Comparison of ENCODE assay signal across 21 cellular contexts in genomic region chr11:2931771-2932738, GRCh38. TPM values are rescaled to one million over a fixed set of nuclear protein-coding genes. Genes with fewer than 3 reads are reported as not detected.
A peak's percentile ranks its signal among the peaks of the same experiment; 100 is the strongest.
DNase-seq lines count a peak whose midpoint lies in the region; FAIRE-seq and TF ChIP-seq lines count a peak whose summit lies in the region.
"Had no signal": no experiment of that assay in that cellular context is flagged by ENCODE, and none has a peak within 500 bp of the region (broad histone marks: within the 10 kb centered on the region; RNA-seq: fewer than 3 reads in every experiment).

No MANE protein-coding gene starts in this region.

- H3K9me3 ChIP-seq in mammary epithelial cell (replicated peaks; ENCODE audit: insufficient read depth, low read length) (no peaks in the 10 kb centered on the region), osteoblast (ENCODE audit: low read depth, low read length) (no peaks in the 10 kb centered on the region)
- H3K9me3 ChIP-seq: Caco-2 had no signal

- no peak for TF ChIP-seq CTCF in GM20000 (IDR thresholded peaks at IDR 0.05; ENCODE audit: extremely low read depth, missing control alignments)
- no peak for TF ChIP-seq CTCF in mammary epithelial cell (conservative IDR thresholded peaks at IDR 0.05 in 1 of 2, IDR thresholded peaks at IDR 0.05 in 1 of 2; ENCODE audit: extremely low read depth in 1 of 2, insufficient read depth in 1 of 2, low read depth in 1 of 2, low read length in 2 of 2)
- no peak for TF ChIP-seq CTCF in osteoblast (IDR thresholded peaks at IDR 0.05; ENCODE audit: extremely low read depth, low read depth, low read length)

- no peak for DNase-seq in T-helper 1 cell
- peak; percentile 13 for DNase-seq in GM20000 (ENCODE audit: low spot score)
- peak; percentile 22 for DNase-seq in mammary epithelial cell
- peak; percentile 75 for DNase-seq in osteoblast (ENCODE audit: insufficient read length, low spot score, missing footprints)
- DNase-seq in DMS79 (lab: John Stamatoyannopoulos, UW): no peak
- no peak for DNase-seq in HTR-8/SVneo (ENCODE audit: insufficient read length, low spot score)
- no peak for DNase-seq in LoVo (ENCODE audit: low spot score)
- DNase-seq: activated CD4-positive, alpha-beta T cell treated with anti-CD3 and anti-CD28 coated beads, Interleukin-2, amount 10 ng/mL, durations not matched to agents 24 days and 14 days; anterior cingulate cortex; GDM1; head of caudate nucleus; islet precursor cell; MM.1S; NCI-H774; substantia nigra had no signal

- WGBS in mammary epithelial cell (ENCODE audit: low coverage, missing lambda C conversion rate): 70% methylated on average over 6 of the region's 13 CpGs

- H4K20me1 ChIP-seq in mammary epithelial cell (ENCODE audit: insufficient read depth, low read length): no peaks in the 10 kb centered on the region
- H4K20me1 ChIP-seq in osteoblast (ENCODE audit: insufficient read depth, low read length): peaks cover 6% of the 10 kb centered on the region

- peak overlapping the region; percentile 92 for H3K27ac ChIP-seq in mammary epithelial cell (ENCODE audit: insufficient read depth, low read depth, low read length)
- H3K27ac ChIP-seq in osteoblast (ENCODE audit: low read depth, low read length): peak overlapping the region; percentile 75

- peaks cover 24% of the 10 kb centered on the region for H3K27me3 Mint-ChIP-seq in T-helper 1 cell treated with Interleukin-12 subunit alpha and Interleukin-12 subunit beta and Interleukin-4 antibody, amounts not matched to agents 30 μg/mL and 1 μg/mL, for 36 hours (ENCODE audit: low read depth)

- peak overlapping the region; percentile 26 for H3K27ac Mint-ChIP-seq in T-helper 1 cell treated with Interleukin-12 subunit alpha and Interleukin-12 subunit beta and Interleukin-4 antibody, amounts not matched to agents 30 μg/mL and 1 μg/mL, for 36 hours
- H3K27ac Mint-ChIP-seq: activated CD4-positive, alpha-beta T cell treated with anti-CD3 and anti-CD28 coated beads, Interleukin-2, amount 10 ng/mL, durations not matched to agents 24 days and 14 days; progenitor cell of endocrine pancreas had no signal

- CTCF ChIA-PET in mammary epithelial cell (lab: Charles Lee; ENCODE audit: low non-redundant PET): no interaction called here

- H3K36me3 Mint-ChIP-seq in T-helper 1 cell treated with Interleukin-12 subunit alpha and Interleukin-12 subunit beta and Interleukin-4 antibody, amounts not matched to agents 30 μg/mL and 1 μg/mL, for 36 hours (ENCODE audit: low read depth): peaks cover 2% of the 10 kb centered on the region

- H3K4me1 ChIP-seq in mammary epithelial cell (ENCODE audit: insufficient read depth, low read length): peaks cover 50% of the 10 kb centered on the region
- peaks cover 27% of the 10 kb centered on the region for H3K4me1 ChIP-seq in osteoblast (ENCODE audit: insufficient read depth, low read length)

- dilution Hi-C loops in mammary epithelial cell (cut with HindIII; ENCODE audit: low sequenced_read_pairs): no loop called here

- H3K79me2 ChIP-seq in mammary epithelial cell (ENCODE audit: insufficient read depth, low read length): peaks cover 21% of the 10 kb centered on the region
- H3K79me2 ChIP-seq in osteoblast (ENCODE audit: insufficient read depth, low read length): peaks cover 20% of the 10 kb centered on the region

- H3K36me3 ChIP-seq in mammary epithelial cell (ENCODE audit: insufficient read depth, low read length) (peaks cover 6% of the 10 kb centered on the region), osteoblast (ENCODE audit: insufficient read depth, low read length) (no peaks in the 10 kb centered on the region)

- no peak overlapping the region for H3K9ac ChIP-seq in mammary epithelial cell (ENCODE audit: insufficient read depth, low read length)

- H3K4me1 Mint-ChIP-seq in T-helper 1 cell treated with Interleukin-12 subunit alpha and Interleukin-12 subunit beta and Interleukin-4 antibody, amounts not matched to agents 30 μg/mL and 1 μg/mL, for 36 hours (ENCODE audit: low read depth): peaks cover 17% of the 10 kb centered on the region

- H3K4me3 ChIP-seq in mammary epithelial cell (replicated peaks in 1 of 3; ENCODE audit: insufficient read depth in 1 of 3, low read depth in 2 of 3, low read length in 3 of 3) (no peak overlapping the region), osteoblast (ENCODE audit: insufficient read depth, low read length) (no peak overlapping the region)

- BruUV-seq in mammary epithelial cell (replicated peaks; lab: Mats Ljungman, UMichigan): no TSS peak

- in situ Hi-C loops in mammary epithelial cell (cut with MboI; ENCODE audit: low sequenced_read_pairs in 2 of 2): no loop called here

- intact Hi-C loops in mammary epithelial cell (cut with micrococcal nuclease): no loop called here

- H3K4me2 ChIP-seq in mammary epithelial cell (ENCODE audit: insufficient read depth, low read depth, low read length): no peak overlapping the region
- no peak overlapping the region for H3K4me2 ChIP-seq in osteoblast (ENCODE audit: insufficient read depth, low read length)

- H3K9me3 Mint-ChIP-seq in T-helper 1 cell treated with Interleukin-12 subunit alpha and Interleukin-12 subunit beta and Interleukin-4 antibody, amounts not matched to agents 30 μg/mL and 1 μg/mL, for 36 hours: peaks cover 2% of the 10 kb centered on the region
- H3K9me3 Mint-ChIP-seq: activated CD4-positive, alpha-beta T cell treated with anti-CD3 and anti-CD28 coated beads, Interleukin-2, amount 10 ng/mL, durations not matched to agents 24 days and 14 days had no signal

- no peak overlapping the region for H3K4me3 Mint-ChIP-seq in T-helper 1 cell treated with Interleukin-12 subunit alpha and Interleukin-12 subunit beta and Interleukin-4 antibody, amounts not matched to agents 30 μg/mL and 1 μg/mL, for 36 hours
- H3K4me3 Mint-ChIP-seq: activated CD4-positive, alpha-beta T cell treated with anti-CD3 and anti-CD28 coated beads, Interleukin-2, amount 10 ng/mL, durations not matched to agents 24 days and 14 days had no signal

- FAIRE-seq in HTR-8/SVneo (lab: Jason Lieb, UNC): no peak
- FAIRE-seq: A204.1, GM18507, GM19239 had no signal

- H2AFZ ChIP-seq in mammary epithelial cell (ENCODE audit: low read depth, low read length) (no peak overlapping the region), osteoblast (ENCODE audit: low read length) (no peak overlapping the region)

- H3K27me3 ChIP-seq in mammary epithelial cell (ENCODE audit: insufficient read depth, low read length) (no peaks in the 10 kb centered on the region), osteoblast (ENCODE audit: insufficient read depth, low read length) (no peaks in the 10 kb centered on the region)

RNA-seq across cellular contexts. Expression of gene PHLDA2, which starts 2.8 kb away (rescaled TPM):
- total RNA-seq in mammary epithelial cell: 100 to 1,000 TPM in 1 of 2 donors, 1 to 10 TPM in 1; 9.5 to 164 TPM
- polyA plus RNA-seq in mammary epithelial cell: 81.0 TPM
- 23.0 TPM for polyA minus RNA-seq in mammary epithelial cell
- 2.5 and 3.8 TPM in 2 replicates for total RNA-seq in osteoblast

RNA-seq across cellular contexts. Expression of gene CDKN1C, which starts 46.5 kb away (rescaled TPM):
- total RNA-seq in mammary epithelial cell (under 1 TPM; 0.38 to 0.50 TPM), osteoblast (10.9 and 13.3 TPM in 2 replicates)
- 0.08 TPM for polyA plus RNA-seq in mammary epithelial cell
- polyA minus RNA-seq in mammary epithelial cell: not detected

Comparison
In these comparisons a context has a peak if more than half of its experiments do, and no peak if none do; other contexts are left out.
1. DNase-seq: peak in GM20000 (single experiment), mammary epithelial cell (single experiment) and osteoblast (single experiment); none in T-helper 1 cell (0 of 5), DMS79 (single experiment), HTR-8/SVneo (single experiment) and LoVo (single experiment).